10 cellular contexts compared by ENCODE assay signal in the genomic region with DNA sequence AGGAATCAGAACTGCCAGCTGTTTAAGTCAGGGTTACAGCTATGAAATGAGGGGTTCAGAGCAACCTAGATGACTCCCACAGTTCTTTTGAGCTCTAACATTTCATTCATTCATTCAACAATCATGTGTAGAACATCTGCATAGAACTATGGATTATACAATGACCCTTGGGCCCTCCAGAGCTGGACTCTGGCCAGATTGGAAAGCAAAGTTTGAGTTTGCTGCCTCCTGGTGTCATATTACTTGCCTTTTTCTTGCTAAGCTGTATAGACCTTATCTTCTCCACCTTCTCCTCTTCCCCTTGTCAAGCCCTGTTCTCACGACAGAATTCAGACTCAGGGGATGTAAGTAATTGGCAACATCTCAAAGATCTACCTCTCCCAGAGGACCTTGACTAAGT. TPM values are rescaled to one million over a fixed set of nuclear protein-coding genes. Genes with fewer than 3 reads are reported as not detected.
DNase-seq lines count a peak whose midpoint lies in the region; ATAC-seq and TF ChIP-seq lines count a peak whose summit lies in the region.
"Had no signal": no experiment of that assay in that cellular context is flagged by ENCODE, and none has a peak within 500 bp of the region (broad histone marks: within the 10 kb centered on the region; RNA-seq: fewer than 3 reads in every experiment).

No MANE protein-coding gene starts in this region.

- no peaks in the 10 kb centered on the region for H4K20me1 ChIP-seq in mammary epithelial cell (ENCODE audit: insufficient read depth, low read length)

- no peak overlapping the region for H3K4me3 Mint-ChIP-seq in CD4-positive, alpha-beta T cell
- H3K4me3 Mint-ChIP-seq: activated naive CD8-positive, alpha-beta T cell treated with anti-CD3 and anti-CD28 coated beads, Interleukin-2, amount 10 ng/mL, durations not matched to agents 7 days and 5 days had no signal

- no peaks in the 10 kb centered on the region for H3K4me1 Mint-ChIP-seq in CD4-positive, alpha-beta T cell (ENCODE audit: low read depth)
- H3K4me1 Mint-ChIP-seq: activated naive CD8-positive, alpha-beta T cell treated with anti-CD3 and anti-CD28 coated beads, Interleukin-2, amount 10 ng/mL, durations not matched to agents 7 days and 5 days had no signal

- TF ChIP-seq CTCF in mammary epithelial cell (conservative IDR thresholded peaks at IDR 0.05 in 1 of 2, IDR thresholded peaks at IDR 0.05 in 1 of 2; ENCODE audit: extremely low read depth in 1 of 2, insufficient read depth in 1 of 2, low read depth in 1 of 2, low read length in 2 of 2), result peak; percentile 67 to 69
- TF ChIP-seq CTCF in CD4-positive, alpha-beta T cell (IDR thresholded peaks at IDR 0.05), result no peak

- no peak overlapping the region for H3K4me2 ChIP-seq in mammary epithelial cell (ENCODE audit: insufficient read depth, low read depth, low read length)

- 0% methylated on average over 1 of the region's 1 CpG for WGBS in mammary epithelial cell (ENCODE audit: low coverage, missing lambda C conversion rate)

- DNase-seq in DMS114 treated with DMSO at 0.1 percent for 48 hours (lab: John Stamatoyannopoulos, UW; ENCODE audit: unreplicated experiment) (peak; percentile 49), KBM-7 (peak; percentile 31), mammary epithelial cell (peak; percentile 42), GOT3 (lab: John Stamatoyannopoulos, UW) (no peak)
- DNase-seq in stimulated activated CD4-positive, alpha-beta T cell treated with anti-CD3 and anti-CD28 coated beads, Interleukin-12 subunit alpha, Interleukin-12 subunit beta, amount 100 ng/mL, for 4 hours, result no peak
- DNase-seq in CD4-positive, alpha-beta T cell, result no peak
- DNase-seq: activated naive CD8-positive, alpha-beta T cell treated with anti-CD3 and anti-CD28 coated beads, Interleukin-2, amount 10 ng/mL, durations not matched to agents 7 days and 5 days; stimulated activated CD4-positive, alpha-beta T cell treated with anti-CD3 and anti-CD28 coated beads, Interleukin-15, amount 100 ng/mL, for 24 hours had no signal

- H3K27ac ChIP-seq in mammary epithelial cell (ENCODE audit: insufficient read depth, low read depth, low read length) (no peak overlapping the region), muscle layer of duodenum (ENCODE audit: low read length) (peak overlapping the region; percentile 1)
- no peak overlapping the region for H3K27ac ChIP-seq in CD4-positive, alpha-beta T cell (ENCODE audit: low read depth, low read length)

- no peak overlapping the region for H2AFZ ChIP-seq in mammary epithelial cell (ENCODE audit: low read depth, low read length)

- H3K4me1 ChIP-seq in mammary epithelial cell (ENCODE audit: insufficient read depth, low read length) (no peaks in the 10 kb centered on the region), muscle layer of duodenum (ENCODE audit: control insufficient read depth in 1 of 2, insufficient read depth in 2 of 2, low read length in 2 of 2) (peaks cover 0 to 2% of the 10 kb centered on the region in 2 donors)

- peaks cover 22% of the 10 kb centered on the region for H3K27me3 Mint-ChIP-seq in CD4-positive, alpha-beta T cell

- H3K36me3 Mint-ChIP-seq in CD4-positive, alpha-beta T cell (ENCODE audit: low read depth), result no peaks in the 10 kb centered on the region
- H3K36me3 Mint-ChIP-seq: activated naive CD8-positive, alpha-beta T cell treated with anti-CD3 and anti-CD28 coated beads, Interleukin-2, amount 10 ng/mL, durations not matched to agents 7 days and 5 days had no signal

- no peak overlapping the region for H3K27ac Mint-ChIP-seq in CD4-positive, alpha-beta T cell
- H3K27ac Mint-ChIP-seq: activated naive CD8-positive, alpha-beta T cell treated with anti-CD3 and anti-CD28 coated beads, Interleukin-2, amount 10 ng/mL, durations not matched to agents 7 days and 5 days had no signal

- no peaks in the 10 kb centered on the region for H3K27me3 ChIP-seq in mammary epithelial cell (ENCODE audit: insufficient read depth, low read length)
- H3K27me3 ChIP-seq in muscle layer of duodenum (ENCODE audit: low read depth, low read length), result no peaks in the 10 kb centered on the region
- no peaks in the 10 kb centered on the region for H3K27me3 ChIP-seq in CD4-positive, alpha-beta T cell (ENCODE audit: control insufficient read depth, insufficient read depth, low read length)

- no peak overlapping the region for H3K4me3 ChIP-seq in mammary epithelial cell (replicated peaks in 1 of 3; ENCODE audit: insufficient read depth in 1 of 3, low read depth in 2 of 3, low read length in 3 of 3)
- H3K4me3 ChIP-seq in muscle layer of duodenum (ENCODE audit: low read depth in 1 of 2, low read length in 2 of 2), result no peak overlapping the region

- no peaks in the 10 kb centered on the region for H3K79me2 ChIP-seq in mammary epithelial cell (ENCODE audit: insufficient read depth, low read length)

- H3K36me3 ChIP-seq in mammary epithelial cell (ENCODE audit: insufficient read depth, low read length), result no peaks in the 10 kb centered on the region
- peaks cover 0 to 2% of the 10 kb centered on the region in 2 donors for H3K36me3 ChIP-seq in muscle layer of duodenum (ENCODE audit: control insufficient read depth in 1 of 2, insufficient read depth in 2 of 2, low read length in 2 of 2)

- BruUV-seq in mammary epithelial cell (replicated peaks; lab: Mats Ljungman, UMichigan), result no TSS peak

- intact Hi-C loops in mammary epithelial cell (cut with micrococcal nuclease), result loop anchor here (1.0 to 2.0 kb wide), 5 partner anchors 47 to 218 kb away; no protein-coding TSS in a partner anchor
- intact Hi-C loops in CD4-positive, alpha-beta T cell (cut with DNase I, micrococcal nuclease), result no loop called here

- POLR2A ChIA-PET in CD4-positive, alpha-beta T cell (lab: Charles Lee), result no interaction called here

- CTCF ChIA-PET in mammary epithelial cell (lab: Charles Lee; ENCODE audit: low non-redundant PET), result interaction anchor here (0.6 to 1.8 kb wide), 7 partner anchors 23 to 195 kb away, joined by 3 to 17 read pairs (median 3); no protein-coding TSS in a partner anchor
- CTCF ChIA-PET in CD4-positive, alpha-beta T cell (lab: Charles Lee), result no interaction called here

- ATAC-seq in GM19328 (IDR thresholded peaks at IDR 0.05; ENCODE audit: unreplicated experiment), result no peak
- ATAC-seq in CD4-positive, alpha-beta T cell (ENCODE audit: poor library complexity), result no peak

- H3K9me3 ChIP-seq in mammary epithelial cell (replicated peaks; ENCODE audit: insufficient read depth, low read length) (no peaks in the 10 kb centered on the region), muscle layer of duodenum (ENCODE audit: control insufficient read depth in 1 of 2, low read length in 2 of 2) (peaks cover 0 to 3% of the 10 kb centered on the region in 2 donors)
- H3K9me3 ChIP-seq in CD4-positive, alpha-beta T cell (ENCODE audit: control insufficient read depth, low read length), result no peaks in the 10 kb centered on the region

- no peak overlapping the region for H3K9ac ChIP-seq in mammary epithelial cell (ENCODE audit: insufficient read depth, low read length)

- dilution Hi-C loops in mammary epithelial cell (cut with HindIII; ENCODE audit: low sequenced_read_pairs), result loop anchor here (5.0 kb wide), 1 partner anchor 52 kb away; no protein-coding TSS in a partner anchor

- peaks cover 5% of the 10 kb centered on the region for H3K9me3 Mint-ChIP-seq in CD4-positive, alpha-beta T cell
- H3K9me3 Mint-ChIP-seq: activated naive CD8-positive, alpha-beta T cell treated with anti-CD3 and anti-CD28 coated beads, Interleukin-2, amount 10 ng/mL, durations not matched to agents 7 days and 5 days had no signal

- in situ Hi-C loops in KBM-7 (cut with MboI; ENCODE audit: low pct_unique_long_range_greater_than_20kb, low sequenced_read_pairs) (loop anchor here (10.0 to 25.0 kb wide), 2 partner anchors 50 to 627 kb away; no protein-coding TSS in a partner anchor), mammary epithelial cell (cut with MboI; ENCODE audit: low sequenced_read_pairs in 2 of 2) (loop anchor here in 1 of 2 donors (5.0 kb wide), 1 partner anchor 47 kb away; no protein-coding TSS in a partner anchor)

RNA-seq across cellular contexts. Expression of gene CASQ2, which starts 4.0 kb away (rescaled TPM):
- total RNA-seq in mammary epithelial cell, result not detected
- not detected for polyA plus RNA-seq in mammary epithelial cell
- polyA minus RNA-seq in mammary epithelial cell, result not detected
- total RNA-seq in CD4-positive, alpha-beta T cell, result not detected
- total RNA-seq: activated naive CD8-positive, alpha-beta T cell treated with anti-CD3 and anti-CD28 coated beads, Interleukin-2, amount 10 ng/mL, durations not matched to agents 7 days and 5 days had no signal

Comparison
In these comparisons a context has a peak if more than half of its experiments do, and no peak if none do; other contexts are left out.
1. DNase-seq: peak in DMS114 treated with DMSO at 0.1 percent for 48 hours (single experiment), KBM-7 (single experiment) and mammary epithelial cell (single experiment); none in GOT3 (single experiment), stimulated activated CD4-positive, alpha-beta T cell treated with anti-CD3 and anti-CD28 coated beads, Interleukin-12 subunit alpha, Interleukin-12 subunit beta, amount 100 ng/mL, for 4 hours (single experiment) and CD4-positive, alpha-beta T cell (0 of 10).